ENCODE assay signal across 1 cellular context in the genomic region with DNA sequence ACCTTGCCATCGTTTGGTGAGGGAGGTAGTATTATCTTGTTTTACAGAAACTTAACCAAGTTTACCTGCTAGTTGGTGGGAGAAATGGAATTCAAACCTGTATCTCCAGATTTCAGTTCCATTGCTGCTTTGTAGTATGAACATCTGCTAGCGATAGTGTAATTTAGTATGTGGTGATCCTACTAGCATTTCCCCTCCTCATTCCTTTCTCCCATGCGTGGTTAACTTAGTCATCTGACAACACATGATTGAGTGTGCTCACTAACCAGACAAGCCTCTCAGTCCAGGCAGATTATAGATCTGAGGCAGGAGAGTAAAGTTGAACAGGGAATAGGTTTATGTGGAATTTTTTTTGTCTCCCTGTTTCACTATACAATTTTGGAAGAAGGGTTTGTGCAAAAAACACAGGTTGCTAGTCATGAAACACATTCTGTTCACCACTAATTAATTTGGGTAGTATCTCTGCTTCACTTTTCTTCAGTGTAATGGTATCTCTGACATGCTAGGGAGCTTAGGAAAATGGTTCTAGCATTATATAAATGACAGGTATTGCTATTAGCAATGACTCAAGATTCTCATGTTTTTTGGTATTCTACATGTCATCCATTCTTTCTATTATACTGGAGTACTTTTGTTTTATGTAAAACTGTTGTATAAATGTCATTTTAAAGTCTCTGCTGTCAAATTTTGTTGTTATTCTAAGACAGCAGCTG.
A peak's percentile ranks its signal among the peaks of the same experiment; 100 is the strongest.
TF ChIP-seq lines count a peak whose summit lies in the region.

No MANE protein-coding gene starts in this region.

TF ChIP-seq in IMR-90, 13 proteins besides CTCF, POLR2A, EP300 and RAD21 (continued from another document):
- TF ChIP-seq FOS (IDR thresholded peaks at IDR 0.05; ENCODE audit: low read depth, low read length) = peak; percentile 83
